In the genomic region with DNA sequence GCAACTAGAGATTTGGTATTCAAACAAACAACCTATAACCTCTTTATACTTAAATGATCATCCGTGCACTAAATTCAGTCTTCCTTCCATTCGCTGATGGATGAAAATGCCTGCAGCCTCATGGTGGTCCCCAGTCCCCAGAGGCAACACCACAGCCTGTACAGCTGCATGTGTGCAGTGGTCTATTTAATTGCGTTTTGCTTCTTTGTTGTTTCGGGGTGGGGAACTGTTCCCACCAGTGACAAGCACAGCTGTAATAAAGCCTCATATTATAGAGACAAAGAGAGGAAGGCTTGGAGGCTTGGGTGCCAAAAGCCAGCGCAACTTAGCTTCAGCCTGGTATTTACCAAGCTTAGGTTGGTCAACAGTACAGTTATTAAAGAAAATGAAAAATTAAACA, we compare ENCODE assay signal across 1 cellular context.
TF ChIP-seq lines count a peak whose summit lies in the region.

No MANE protein-coding gene starts in this region.

TF ChIP-seq in GM12878, 131 proteins besides CTCF, POLR2A, EP300 and RAD21 (continued from another document):
- TF ChIP-seq HSF1 (IDR thresholded peaks at IDR 0.05; ENCODE audit: low read depth, low read length), result no peak
- TF ChIP-seq SRF (IDR thresholded peaks at IDR 0.05; ENCODE audit: low read depth in 2 of 2, low read length in 2 of 2), result no peak
- 0 out of 2 replicates have a peak, but pooled peaks have one; percentile 15 for TF ChIP-seq ZBED1 (IDR thresholded peaks at IDR 0.05; ENCODE audit: borderline replicate concordance)
- TF ChIP-seq JUNB (IDR thresholded peaks at IDR 0.05), result no peak
- TF ChIP-seq POLR2AphosphoS2 (IDR thresholded peaks at IDR 0.05; ENCODE audit: low read depth, low read length), result no peak
- TF ChIP-seq NR2C1 (IDR thresholded peaks at IDR 0.05), result no peak
- TF ChIP-seq HDAC6 (IDR thresholded peaks at IDR 0.05; ENCODE audit: unreplicated experiment), result no peak
- no peak for TF ChIP-seq BACH1 (IDR thresholded peaks at IDR 0.05; ENCODE audit: borderline replicate concordance)
- 0 out of 2 replicates have a peak, but pooled peaks have one; percentile 23 for TF ChIP-seq TCF12 (IDR thresholded peaks at IDR 0.05; ENCODE audit: low read depth, low read length)
- no peak for TF ChIP-seq SMAD5 (IDR thresholded peaks at IDR 0.05; ENCODE audit: low read depth)
- TF ChIP-seq, protein P1, sequence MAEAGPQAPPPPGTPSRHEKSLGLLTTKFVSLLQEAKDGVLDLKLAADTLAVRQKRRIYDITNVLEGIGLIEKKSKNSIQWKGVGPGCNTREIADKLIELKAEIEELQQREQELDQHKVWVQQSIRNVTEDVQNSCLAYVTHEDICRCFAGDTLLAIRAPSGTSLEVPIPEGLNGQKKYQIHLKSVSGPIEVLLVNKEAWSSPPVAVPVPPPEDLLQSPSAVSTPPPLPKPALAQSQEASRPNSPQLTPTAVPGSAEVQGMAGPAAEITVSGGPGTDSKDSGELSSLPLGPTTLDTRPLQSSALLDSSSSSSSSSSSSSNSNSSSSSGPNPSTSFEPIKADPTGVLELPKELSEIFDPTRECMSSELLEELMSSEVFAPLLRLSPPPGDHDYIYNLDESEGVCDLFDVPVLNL (IDR thresholded peaks at IDR 0.05; ENCODE audit: low read depth, low read length), result no peak
